Comparison of ENCODE assay signal across 8 cellular contexts in the genomic region with DNA sequence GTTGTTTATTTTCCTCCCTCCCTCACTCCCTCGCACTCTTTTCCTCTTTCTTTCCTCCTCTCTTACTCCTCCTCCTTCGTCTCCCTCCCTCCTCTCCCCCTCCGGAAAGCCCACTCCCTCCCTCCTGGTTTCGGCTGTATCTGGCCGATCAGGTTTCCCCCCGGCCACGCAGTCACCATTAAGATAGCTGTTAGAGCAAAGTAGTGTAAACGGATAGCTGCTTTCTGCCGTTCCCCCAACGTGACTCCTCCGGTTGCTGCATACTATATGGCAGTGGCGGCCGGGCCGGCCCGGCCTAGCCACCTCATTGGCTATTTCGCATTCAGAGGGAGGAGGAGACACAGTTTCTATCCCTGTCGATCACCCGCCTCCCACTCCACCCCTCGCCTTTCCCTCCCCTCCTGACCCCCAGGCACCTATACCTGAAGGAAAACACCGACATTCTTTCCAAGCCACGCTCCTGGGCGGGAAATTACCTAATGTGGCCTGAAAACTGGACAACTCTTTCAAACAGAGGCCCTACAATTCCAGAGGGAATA. TPM values are rescaled to one million over a fixed set of nuclear protein-coding genes. Genes with fewer than 3 reads are reported as not detected.
A peak's percentile ranks its signal among the peaks of the same experiment; 100 is the strongest.
DNase-seq lines count a peak whose midpoint lies in the region; ATAC-seq and TF ChIP-seq lines count a peak whose summit lies in the region.

A gene (minus strand): TSS at position 272 of the 539 bp plus-strand sequence. CDS start 277 bp downstream, outside the sequence.

- no peaks in the 10 kb centered on the region for H3K9me3 ChIP-seq in CD4-positive, alpha-beta memory T cell (ENCODE audit: control insufficient read depth in 1 of 2, low read length in 2 of 2)
- H3K9me3 ChIP-seq in HUES6 (ENCODE audit: control insufficient read depth, insufficient read depth, low read depth, low read length) = no peaks in the 10 kb centered on the region
- H3K9me3 ChIP-seq in OCI-LY3 (ENCODE audit: insufficient read depth, low read length) = no peaks in the 10 kb centered on the region
- no peaks in the 10 kb centered on the region for H3K9me3 ChIP-seq in left ventricle myocardium inferior (replicated peaks)
- no peaks in the 10 kb centered on the region for H3K9me3 ChIP-seq in trophoblast cell (ENCODE audit: insufficient read depth, low read depth, low read length)

- H3K4ac ChIP-seq in trophoblast cell (ENCODE audit: low read depth, low read length) = peak within 1 kb of the TSS; percentile 98

- no peak within 1 kb of the TSS for H3K23ac ChIP-seq in trophoblast cell (ENCODE audit: low read length)

- H2BK12ac ChIP-seq in trophoblast cell (ENCODE audit: low read length) = peak within 1 kb of the TSS; percentile 74

- H4K8ac ChIP-seq in trophoblast cell (ENCODE audit: low read depth, low read length) = peak within 1 kb of the TSS; percentile 72

- peak; percentile 31 for ATAC-seq in GM19455 (IDR thresholded peaks at IDR 0.05; ENCODE audit: unreplicated experiment)

- intact Hi-C loops in CD4-positive, alpha-beta memory T cell (cut with micrococcal nuclease) = loop anchor here (1.0 kb wide), 1 partner anchor 10 kb away; a partner anchor contains a TSS
- intact Hi-C loops in left ventricle myocardium inferior (cut with micrococcal nuclease) = no loop called here

- peaks cover 7 to 36% (median 15%) of the 10 kb centered on the region in 4 donors for H3K4me1 Mint-ChIP-seq in CD4-positive, alpha-beta memory T cell

- H3K79me1 ChIP-seq in trophoblast cell (ENCODE audit: low read length) = peaks cover 18% of the 10 kb centered on the region

- no CpG with 5 or more reads among the region's 22 CpGs for WGBS in trophoblast cell (ENCODE audit: extremely low coverage, insufficient coverage, insufficient read length)

- peak within 1 kb of the TSS; percentile 87 for H2AFZ ChIP-seq in OCI-LY3 (ENCODE audit: low read depth, low read length)
- peak within 1 kb of the TSS; percentile 91 for H2AFZ ChIP-seq in trophoblast cell (ENCODE audit: insufficient read depth, low read length, poor library complexity)

- H3K36me3 Mint-ChIP-seq in CD4-positive, alpha-beta memory T cell = no peaks in the 10 kb centered on the region

- TF ChIP-seq CTCF in OCI-LY3 (IDR thresholded peaks at IDR 0.05; ENCODE audit: low read depth, low read length) (no peak), left ventricle myocardium inferior (IDR thresholded peaks at IDR 0.05; ENCODE audit: borderline replicate concordance) (no peak)

- no peak for DNase-seq in CD4-positive, alpha-beta memory T cell
- DNase-seq in amniotic stem cell (lab: John Stamatoyannopoulos, UW) (peak; percentile 81), left ventricle myocardium inferior (peak; percentile 49), trophoblast cell (peak; percentile 80 to 82), KG1 (lab: John Stamatoyannopoulos, UW) (no peak)

- H3K4me2 ChIP-seq in OCI-LY3 (ENCODE audit: low read length) (peak within 1 kb of the TSS; percentile 87), trophoblast cell (ENCODE audit: low read length) (peak within 1 kb of the TSS; percentile 100)

- peaks cover 0 to 5% (median under 1%) of the 10 kb centered on the region in 8 donors for H3K9me3 Mint-ChIP-seq in CD4-positive, alpha-beta memory T cell

- H3K36me3 ChIP-seq in CD4-positive, alpha-beta memory T cell (ENCODE audit: insufficient read depth, low read length) = no peaks in the 10 kb centered on the region
- H3K36me3 ChIP-seq in HUES6 (ENCODE audit: control insufficient read depth, insufficient read depth, low read length) (peaks cover 15% of the 10 kb centered on the region), OCI-LY3 (replicated peaks; ENCODE audit: low read depth, low read length) (peaks cover 6% of the 10 kb centered on the region), left ventricle myocardium inferior (no peaks in the 10 kb centered on the region), trophoblast cell (ENCODE audit: control insufficient read depth in 1 of 2, insufficient read depth in 2 of 2, low read length in 2 of 2) (peaks cover 4 to 9% of the 10 kb centered on the region in 2 experiments)

- H3K9ac ChIP-seq in HUES6 (ENCODE audit: low read length) = peak within 1 kb of the TSS; percentile 92
- peak within 1 kb of the TSS; percentile 75 for H3K9ac ChIP-seq in OCI-LY3 (ENCODE audit: low read length)
- peak within 1 kb of the TSS; percentile 77 for H3K9ac ChIP-seq in trophoblast cell (ENCODE audit: low read length)

- POLR2A ChIA-PET in CD4-positive, alpha-beta memory T cell (lab: Charles Lee; ENCODE audit: partially characterized antibody) = interaction anchor here (1.6 kb wide), 1 partner anchor 10 kb away, joined by 6 read pairs; a partner anchor contains a TSS

- no peak within 1 kb of the TSS for H3K27ac ChIP-seq in CD4-positive, alpha-beta memory T cell (ENCODE audit: low read depth, low read length)
- H3K27ac ChIP-seq in HUES6 (ENCODE audit: low read depth, low read length) (peak within 1 kb of the TSS; percentile 62; the same call in 1 of the 2 replicates), OCI-LY3 (ENCODE audit: low read length) (0 out of 2 replicates have a peak within 1 kb of the TSS, but pooled peaks have one; percentile 0), left ventricle myocardium inferior (replicated peaks) (peak within 1 kb of the TSS; percentile 45), trophoblast cell (ENCODE audit: low read depth, low read length) (peak within 1 kb of the TSS; percentile 89)

- H3K4me3 ChIP-seq in CD4-positive, alpha-beta memory T cell (ENCODE audit: low read length in 2 of 2) = peak within 1 kb of the TSS; percentile 47 to 61
- H3K4me3 ChIP-seq in HUES6 (ENCODE audit: low read depth, low read length) (peak within 1 kb of the TSS; percentile 98), OCI-LY3 (ENCODE audit: low read length) (peak within 1 kb of the TSS; percentile 89), left ventricle myocardium inferior (peak within 1 kb of the TSS; percentile 86), trophoblast cell (ENCODE audit: low read depth, low read length) (peak within 1 kb of the TSS; percentile 86)

- H4K91ac ChIP-seq in trophoblast cell (ENCODE audit: low read depth, low read length) = peak within 1 kb of the TSS; percentile 90

- H2BK5ac ChIP-seq in trophoblast cell (ENCODE audit: low read depth, low read length, poor library complexity) = peak within 1 kb of the TSS; percentile 37

- H3K4me1 ChIP-seq in CD4-positive, alpha-beta memory T cell (ENCODE audit: insufficient read depth, low read length) = peaks cover 20% of the 10 kb centered on the region
- peaks cover 21% of the 10 kb centered on the region for H3K4me1 ChIP-seq in HUES6 (ENCODE audit: control insufficient read depth, insufficient read depth, low read length)
- peaks cover 10% of the 10 kb centered on the region for H3K4me1 ChIP-seq in OCI-LY3 (ENCODE audit: low read length)
- H3K4me1 ChIP-seq in left ventricle myocardium inferior = peaks cover 29% of the 10 kb centered on the region
- peaks cover 5% of the 10 kb centered on the region in 2 experiments for H3K4me1 ChIP-seq in trophoblast cell (ENCODE audit: control insufficient read depth in 1 of 2, insufficient read depth in 2 of 2, low read length in 2 of 2)

- CTCF ChIA-PET in CD4-positive, alpha-beta memory T cell (lab: Charles Lee; ENCODE audit: partially characterized antibody) = interaction anchor here (0.5 kb wide), 1 partner anchor 96 kb away, joined by 3 read pairs; no protein-coding TSS in a partner anchor

- peak within 1 kb of the TSS; percentile 98 for H3K14ac ChIP-seq in trophoblast cell (ENCODE audit: low read length)

- peak within 1 kb of the TSS in 2 of 7 donors; percentile 4 to 65 for H3K27ac Mint-ChIP-seq in CD4-positive, alpha-beta memory T cell

- peak within 1 kb of the TSS; percentile 85 to 93 (median 88) for H3K4me3 Mint-ChIP-seq in CD4-positive, alpha-beta memory T cell

- peak within 1 kb of the TSS; percentile 50 for H2BK120ac ChIP-seq in trophoblast cell (ENCODE audit: insufficient read depth, low read length, poor library complexity)

- peaks cover 57 to 66% of the 10 kb centered on the region in 2 donors for H3K27me3 Mint-ChIP-seq in CD4-positive, alpha-beta memory T cell

- H3K79me2 ChIP-seq in OCI-LY3 (ENCODE audit: low read length) = no peaks in the 10 kb centered on the region
- peaks cover 18% of the 10 kb centered on the region for H3K79me2 ChIP-seq in trophoblast cell (ENCODE audit: control insufficient read depth, insufficient read depth, low read length, poor library complexity)

- H2AK5ac ChIP-seq in trophoblast cell (ENCODE audit: low read length) = peak within 1 kb of the TSS; percentile 23

- H3K18ac ChIP-seq in trophoblast cell (ENCODE audit: low read length) = peak within 1 kb of the TSS; percentile 97

- H4K12ac ChIP-seq in trophoblast cell (ENCODE audit: low read depth, low read length) = peak within 1 kb of the TSS; percentile 91

- H3K27me3 ChIP-seq in CD4-positive, alpha-beta memory T cell (ENCODE audit: insufficient read depth, low read length) = peaks cover 42% of the 10 kb centered on the region
- H3K27me3 ChIP-seq in HUES6 (ENCODE audit: control insufficient read depth, insufficient read depth, low read length) = no peaks in the 10 kb centered on the region
- 0 out of 2 replicates have a peak, but pooled peaks cover 12% of the 10 kb centered on the region for H3K27me3 ChIP-seq in OCI-LY3 (ENCODE audit: low read depth, low read length)
- H3K27me3 ChIP-seq in left ventricle myocardium inferior (ENCODE audit: low read depth) = peaks cover 92% of the 10 kb centered on the region
- H3K27me3 ChIP-seq in trophoblast cell (ENCODE audit: insufficient read depth, low read length) = no peaks in the 10 kb centered on the region

- H4K20me1 ChIP-seq in OCI-LY3 (ENCODE audit: insufficient read depth, low read length) = no peaks in the 10 kb centered on the region

RNA-seq across cellular contexts. Expression of the gene that starts here (rescaled TPM):
- total RNA-seq in CD4-positive, alpha-beta memory T cell = not detected
- polyA plus RNA-seq in CD4-positive, alpha-beta memory T cell = not detected
- total RNA-seq in left ventricle myocardium inferior = 1.5 TPM
- 5.0 and 5.2 TPM in 2 replicates for polyA plus RNA-seq in trophoblast cell (2013)

Comparison
In these comparisons a context has a peak if more than half of its experiments do, and no peak if none do; other contexts are left out.
1. DNase-seq: peak in amniotic stem cell (single experiment), left ventricle myocardium inferior (single experiment) and trophoblast cell (2 of 2); none in CD4-positive, alpha-beta memory T cell (0 of 5) and KG1 (single experiment).
2. Peak in every context shown above with its lines, with median percentiles within 50 percentile points of each other: H3K4me3 ChIP-seq and H3K9ac ChIP-seq.